ENCODE assay signal across 8 cellular contexts in the genomic region with DNA sequence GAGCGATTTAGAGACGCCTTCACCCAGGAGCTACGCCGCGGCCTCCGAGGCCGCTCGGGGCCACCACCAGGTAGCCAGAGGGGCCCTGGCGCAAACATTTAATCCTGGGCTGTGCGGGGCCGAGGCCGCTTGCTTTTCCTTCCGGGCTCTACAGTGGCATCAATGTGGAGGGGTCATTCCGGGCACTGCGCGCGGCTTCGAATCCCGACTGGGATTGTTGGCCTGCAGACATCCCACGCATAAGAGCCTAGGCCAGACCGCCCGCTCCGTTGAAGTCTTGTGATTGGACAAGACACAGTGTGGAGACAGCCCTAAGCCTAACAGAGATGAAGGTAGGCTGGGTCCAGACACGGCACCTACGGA. TPM values are rescaled to one million over a fixed set of nuclear protein-coding genes. Genes with fewer than 3 reads are reported as not detected.
A peak's percentile ranks its signal among the peaks of the same experiment; 100 is the strongest.
DNase-seq lines count a peak whose midpoint lies in the region; ATAC-seq and TF ChIP-seq lines count a peak whose summit lies in the region.

No MANE protein-coding gene starts in this region.

- H3K4me3 ChIP-seq in AG04450 (ENCODE audit: low read depth, low read length) = peak overlapping the region; percentile 99
- peak overlapping the region; percentile 81 for H3K4me3 ChIP-seq in hepatocyte
- H3K4me3 ChIP-seq in retinal pigment epithelial cell (ENCODE audit: low read length) = peak overlapping the region; percentile 80

- H3K27me3 Mint-ChIP-seq in activated T-helper 17 cell treated with anti-CD3 and anti-CD28 coated beads, Interleukin-2, amount 50 U/mL, for 72 hours = no peaks in the 10 kb centered on the region

- POLR2A ChIA-PET in AG04450 (lab: Yijun Ruan, JAX) = interaction anchor here (0.6 to 1.2 kb wide), 4 partner anchors 27 to 203 kb away, joined by 4 to 8 read pairs (median 6); partner anchors contain the start of genes PAK2, PIGZ and SENP5

- H2AFZ ChIP-seq in hepatocyte = peak overlapping the region; percentile 21

- H3K9me3 Mint-ChIP-seq in activated T-helper 17 cell treated with anti-CD3 and anti-CD28 coated beads, Interleukin-2, amount 50 U/mL, for 72 hours = no peaks in the 10 kb centered on the region

- TF ChIP-seq CTCF in AG04450 (IDR thresholded peaks at IDR 0.05; ENCODE audit: low read depth, low read length) (no peak), hepatocyte (IDR thresholded peaks at IDR 0.05; ENCODE audit: poor library complexity) (no peak), retinal pigment epithelial cell (conservative IDR thresholded peaks at IDR 0.05; ENCODE audit: low read depth, low read length) (no peak)

- peaks cover 7% of the 10 kb centered on the region for H3K4me1 ChIP-seq in hepatocyte (ENCODE audit: insufficient read depth)

- WGBS in hepatocyte (ENCODE audit: low lambda C conversion rate, missing lambda C conversion rate) = 3% methylated on average over 25 of the region's 25 CpGs

- H3K36me3 Mint-ChIP-seq in activated T-helper 17 cell treated with anti-CD3 and anti-CD28 coated beads, Interleukin-2, amount 50 U/mL, for 72 hours (ENCODE audit: low read depth) = peaks cover 68% of the 10 kb centered on the region

- peaks cover 3% of the 10 kb centered on the region for H4K20me1 ChIP-seq in hepatocyte (ENCODE audit: insufficient read depth, poor library complexity, severe bottlenecking)

- peaks cover 20% of the 10 kb centered on the region for H3K4me1 Mint-ChIP-seq in activated T-helper 17 cell treated with anti-CD3 and anti-CD28 coated beads, Interleukin-2, amount 50 U/mL, for 72 hours

- H3K27ac Mint-ChIP-seq in activated T-helper 17 cell treated with anti-CD3 and anti-CD28 coated beads, Interleukin-2, amount 50 U/mL, for 72 hours = peak overlapping the region; percentile 100

- H3K4me2 ChIP-seq in hepatocyte = peak overlapping the region; percentile 94

- no peaks in the 10 kb centered on the region for H3K9me2 ChIP-seq in hepatocyte (replicated peaks; ENCODE audit: insufficient read depth)

- H3K27ac ChIP-seq in AG04450 (ENCODE audit: low read depth, low read length) = peak overlapping the region; percentile 47
- H3K27ac ChIP-seq in hepatocyte = peak overlapping the region; percentile 94

- peak; percentile 12 for ATAC-seq in GM19324 (IDR thresholded peaks at IDR 0.05; ENCODE audit: low FRiP score, unreplicated experiment)
- no peak for ATAC-seq in activated T-helper 17 cell treated with anti-CD3 and anti-CD28 coated beads, Interleukin-2, amount 50 U/mL, for 72 hours (replicated peaks)

- H3K9me3 ChIP-seq in AG04450 (ENCODE audit: control insufficient read depth, insufficient read depth, low read length) (no peaks in the 10 kb centered on the region; the same call in 1 of the 2 replicates), hepatocyte (ENCODE audit: low read depth) (no peaks in the 10 kb centered on the region)

- no peak for DNase-seq in AG04450 (ENCODE audit: low read depth, low spot score)
- DNase-seq in HPDE6-E6E7 (ENCODE audit: extremely low spot score) = peak; percentile 13
- peak; percentile 51 for DNase-seq in hepatocyte (ENCODE audit: low spot score)
- DNase-seq in retinal pigment epithelial cell (ENCODE audit: low read depth) = peak; percentile 7
- no peak for DNase-seq in NCI-H2107 (lab: John Stamatoyannopoulos, UW)
- no peak for DNase-seq in activated effector memory CD4-positive, alpha-beta T cell treated with anti-CD3 and anti-CD28 coated beads, Interleukin-2, amount 50 U/mL, for 16 hours

- H3K36me3 ChIP-seq in hepatocyte (replicated peaks; ENCODE audit: insufficient read depth, low read depth) = peaks cover 1% of the 10 kb centered on the region

- H3K79me2 ChIP-seq in hepatocyte = peaks cover 50% of the 10 kb centered on the region

- no peaks in the 10 kb centered on the region for H3K27me3 ChIP-seq in AG04450 (ENCODE audit: control insufficient read depth, insufficient read depth, low read length)
- no peaks in the 10 kb centered on the region for H3K27me3 ChIP-seq in hepatocyte

- CTCF ChIA-PET in AG04450 (lab: Charles Lee) = interaction anchor here (1.2 kb wide), 1 partner anchor 15 kb away, joined by 3 read pairs; no protein-coding TSS in a partner anchor

- peak overlapping the region; percentile 100 for H3K4me3 Mint-ChIP-seq in activated T-helper 17 cell treated with anti-CD3 and anti-CD28 coated beads, Interleukin-2, amount 50 U/mL, for 72 hours

RNA-seq across cellular contexts. Expression of gene NCBP2, which starts 0.6 kb away (rescaled TPM):
- polyA plus RNA-seq in AG04450 (2011; rRNA removed) = 77.3 and 89.7 TPM in 2 replicates
- polyA minus RNA-seq in AG04450 (2011; rRNA and poly(A)+ RNA removed) = 56.7 and 70.6 TPM in 2 replicates
- total RNA-seq in activated T-helper 17 cell treated with anti-CD3 and anti-CD28 coated beads, Interleukin-2, amount 50 U/mL, for 72 hours = 10 to 100 TPM; 68.1 to 89.0 TPM
- total RNA-seq in hepatocyte = 60.2 and 78.3 TPM in 2 replicates
- 94.5 and 101 TPM in 2 replicates for polyA plus RNA-seq in hepatocyte

RNA-seq across cellular contexts. Expression of gene PIGZ, which starts 25.7 kb away (rescaled TPM):
- polyA plus RNA-seq in AG04450 (2011; rRNA removed) = 0.15 and 0.17 TPM in 2 replicates
- 0.14 TPM in 1 of 2 replicates, not detected in the other for polyA minus RNA-seq in AG04450 (2011; rRNA and poly(A)+ RNA removed)
- under 1 TPM; 0.78 to 0.82 TPM for total RNA-seq in activated T-helper 17 cell treated with anti-CD3 and anti-CD28 coated beads, Interleukin-2, amount 50 U/mL, for 72 hours
- total RNA-seq in hepatocyte = 11.1 and 18.0 TPM in 2 replicates
- 24.2 and 32.6 TPM in 2 replicates for polyA plus RNA-seq in hepatocyte

Comparison
In these comparisons a context has a peak if more than half of its experiments do, and no peak if none do; other contexts are left out.
1. DNase-seq: peak in HPDE6-E6E7 (single experiment), hepatocyte (single experiment) and retinal pigment epithelial cell (single experiment); none in AG04450 (single experiment), NCI-H2107 (single experiment) and activated effector memory CD4-positive, alpha-beta T cell treated with anti-CD3 and anti-CD28 coated beads, Interleukin-2, amount 50 U/mL, for 16 hours (single experiment).
2. Peak in every context shown above with its lines, with median percentiles within 50 percentile points of each other: H3K4me3 ChIP-seq.